Comparison of ENCODE assay signal across 22 cellular contexts in the genomic region with DNA sequence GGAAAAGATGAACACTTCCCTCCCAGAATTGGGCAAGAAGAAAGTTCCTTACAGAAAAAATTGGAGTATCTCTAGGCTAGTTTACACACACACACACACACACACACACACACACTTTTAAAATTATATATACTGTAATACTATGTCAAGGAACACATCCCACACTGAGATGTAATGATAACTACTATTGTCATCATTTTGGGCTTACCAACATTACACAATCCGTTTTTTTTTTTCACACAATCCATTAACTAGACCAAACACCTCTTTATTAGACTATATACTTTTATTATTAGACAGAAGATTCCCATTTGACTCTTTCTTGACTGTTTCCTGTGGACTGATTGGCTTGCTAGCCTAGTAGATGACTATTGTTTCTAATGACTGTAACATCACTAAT. TPM values are rescaled to one million over a fixed set of nuclear protein-coding genes. Genes with fewer than 3 reads are reported as not detected.
DNase-seq lines count a peak whose midpoint lies in the region; ATAC-seq, FAIRE-seq and TF ChIP-seq lines count a peak whose summit lies in the region.
"Had no signal": no experiment of that assay in that cellular context is flagged by ENCODE, and none has a peak within 500 bp of the region (broad histone marks: within the 10 kb centered on the region; RNA-seq: fewer than 3 reads in every experiment).

No MANE protein-coding gene starts in this region.

- H3K9me3 ChIP-seq in A549 = no peaks in the 10 kb centered on the region
- no peaks in the 10 kb centered on the region for H3K9me3 ChIP-seq in PC-9 (ENCODE audit: insufficient read depth, low read depth)
- no peaks in the 10 kb centered on the region for H3K9me3 ChIP-seq in endothelial cell of umbilical vein (replicated peaks; ENCODE audit: control insufficient read depth, insufficient read depth, low read length)
- no peaks in the 10 kb centered on the region for H3K9me3 ChIP-seq in tibial nerve
- H3K9me3 ChIP-seq: MG63, Peyer's patch had no signal

- TF ChIP-seq CTCF in A549 (IDR thresholded peaks at IDR 0.05) (no peak), PC-9 (conservative IDR thresholded peaks at IDR 0.05) (no peak), endothelial cell of umbilical vein (IDR thresholded peaks at IDR 0.05; ENCODE audit: extremely low read depth in 1 of 2, insufficient read depth in 1 of 2, low read depth in 1 of 2, low read length in 2 of 2) (no peak), tibial nerve (IDR thresholded peaks at IDR 0.05) (no peak)

- TF ChIP-seq POLR2A in A549 (IDR thresholded peaks at IDR 0.05; ENCODE audit: low read length) = no peak
- no peak for TF ChIP-seq POLR2A in endothelial cell of umbilical vein (IDR thresholded peaks at IDR 0.05; ENCODE audit: low read depth, low read length)
- no peak for TF ChIP-seq POLR2A in tibial nerve (IDR thresholded peaks at IDR 0.05)

- H3K27me3 ChIP-seq in PC-9 (ENCODE audit: insufficient read depth, low read depth) (no peaks in the 10 kb centered on the region), endothelial cell of umbilical vein (ENCODE audit: control insufficient read depth in 2 of 2, insufficient read depth in 2 of 2, low read length in 2 of 2) (no peaks in the 10 kb centered on the region), rectal smooth muscle tissue (ENCODE audit: control insufficient read depth, insufficient read depth, low read length) (no peaks in the 10 kb centered on the region), tibial nerve (no peaks in the 10 kb centered on the region)
- H3K27me3 ChIP-seq: MG63, Peyer's patch had no signal

- TF ChIP-seq EP300 in A549 (IDR thresholded peaks at IDR 0.05) = no peak
- TF ChIP-seq EP300 in tibial nerve (IDR thresholded peaks at IDR 0.05) = no peak

- BruUV-seq in PC-9 (replicated peaks; lab: Mats Ljungman, UMichigan) (no TSS peak), endothelial cell of umbilical vein (replicated peaks; lab: Mats Ljungman, UMichigan) (no TSS peak)

- no peak overlapping the region for H2AFZ ChIP-seq in PC-9
- no peak overlapping the region for H2AFZ ChIP-seq in endothelial cell of umbilical vein (ENCODE audit: low read depth, low read length)
- H2AFZ ChIP-seq: GM23248 had no signal

- CTCF ChIA-PET in A549 (lab: Yijun Ruan, JAX) (interaction anchor here (1.7 to 7.0 kb wide), 4 partner anchors 23 to 64 kb away, joined by 5 to 51 read pairs (median 5); no protein-coding TSS in a partner anchor), PC-9 (lab: Charles Lee) (interaction anchor here (0.7 kb wide), 1 partner anchor 50 kb away, joined by 4 read pairs; no protein-coding TSS in a partner anchor), endothelial cell of umbilical vein (lab: Charles Lee) (no interaction called here)

- H3K79me2 ChIP-seq in PC-9 (ENCODE audit: low read depth) (peaks cover 52% of the 10 kb centered on the region), endothelial cell of umbilical vein (ENCODE audit: control insufficient read depth, insufficient read depth, low read length) (peaks cover 20% of the 10 kb centered on the region)

- intact Hi-C loops in PC-9 (cut with micrococcal nuclease; ENCODE audit: unreplicated experiment) = no loop called here
- intact Hi-C loops in endothelial cell of umbilical vein (cut with micrococcal nuclease) = no loop called here

- no peak for DNase-seq in A549 (ENCODE audit: low read depth in 1 of 2, low spot score in 1 of 2)
- no peak for DNase-seq in PC-9
- no peak for DNase-seq in endothelial cell of umbilical vein (ENCODE audit: low read depth, low spot score)
- DNase-seq in tibial nerve (ENCODE audit: low spot score in 2 of 2) = no peak
- DNase-seq in NCI-H446 (lab: John Stamatoyannopoulos, UW) = no peak
- DNase-seq in NCI-H1092 (lab: John Stamatoyannopoulos, UW) = no peak
- DNase-seq in nucleus accumbens (lab: John Stamatoyannopoulos, UW) = no peak
- DNase-seq: AML-193, DMS79 treated with DMSO at 0.1 percent for 48 hours, GM23248, MG63, NCI-H1105 treated with DMSO at 0.1 percent for 48 hours, NCI-H187, NCI-H774, Peyer's patch, SHP77 treated with DMSO at 0.1 percent for 48 hours had no signal

- peak overlapping the region in 1 of 2 experiments; percentile 67; a peak in 3 of 6 replicates for H3K27ac ChIP-seq in A549
- no peak overlapping the region for H3K27ac ChIP-seq in PC-9
- H3K27ac ChIP-seq in endothelial cell of umbilical vein (ENCODE audit: insufficient read depth, low read depth, low read length) = no peak overlapping the region
- H3K27ac ChIP-seq in rectal smooth muscle tissue (ENCODE audit: low read depth, low read length) = peak overlapping the region; percentile 11
- peak overlapping the region in 2 of 4 donors; percentile 41 to 63 for H3K27ac ChIP-seq in tibial nerve
- H3K27ac ChIP-seq: GM23248, KMS-11 had no signal

- H4K20me1 ChIP-seq in PC-9 (ENCODE audit: insufficient read depth) (peaks cover 3% of the 10 kb centered on the region), endothelial cell of umbilical vein (replicated peaks; ENCODE audit: control insufficient read depth, extremely low read depth, insufficient read depth, low read length) (no peaks in the 10 kb centered on the region)

- TF ChIP-seq RAD21 in A549 (conservative IDR thresholded peaks at IDR 0.05 in 1 of 2, IDR thresholded peaks at IDR 0.05 in 1 of 2) = no peak

- H3K9me1 ChIP-seq in endothelial cell of umbilical vein (replicated peaks; ENCODE audit: control insufficient read depth, extremely low read depth, insufficient read depth, low read length) = no peaks in the 10 kb centered on the region

- H3K4me2 ChIP-seq in A549 = peak overlapping the region; percentile 98
- H3K4me2 ChIP-seq in PC-9 = peak overlapping the region; percentile 94
- H3K4me2 ChIP-seq in endothelial cell of umbilical vein (ENCODE audit: insufficient read depth, low read length) = no peak overlapping the region
- H3K4me2 ChIP-seq: KMS-11 had no signal

- H3K4me1 ChIP-seq in A549 (peaks cover 66% of the 10 kb centered on the region), PC-9 (replicated peaks; ENCODE audit: insufficient read depth) (peaks cover 29% of the 10 kb centered on the region), endothelial cell of umbilical vein (ENCODE audit: control insufficient read depth, extremely low read depth, insufficient read depth, low read length) (peaks cover 20% of the 10 kb centered on the region), rectal smooth muscle tissue (ENCODE audit: control insufficient read depth, insufficient read depth, low read length) (peaks cover 35% of the 10 kb centered on the region), tibial nerve (peaks cover 0 to 52% (median 26%) of the 10 kb centered on the region in 4 donors)

- H3K9me2 ChIP-seq in PC-9 (ENCODE audit: insufficient read depth) = no peaks in the 10 kb centered on the region

- H3F3A ChIP-seq in PC-9 (ENCODE audit: insufficient read depth, low read depth) = peaks cover 43% of the 10 kb centered on the region

- FAIRE-seq in A549 (lab: Jason Lieb, UNC) (no peak), endothelial cell of umbilical vein (lab: Jason Lieb, UNC) (peak; percentile 33)
- FAIRE-seq: A204.1, G401.6, GM12891 had no signal

- H3K9ac ChIP-seq in endothelial cell of umbilical vein (replicated peaks; ENCODE audit: extremely low read depth, insufficient read depth, low read length) (no peak overlapping the region), rectal smooth muscle tissue (ENCODE audit: low read length) (no peak overlapping the region)
- H3K9ac ChIP-seq: KMS-11 had no signal

- peaks cover 40% of the 10 kb centered on the region for H3K36me3 ChIP-seq in PC-9 (ENCODE audit: low read depth)
- H3K36me3 ChIP-seq in endothelial cell of umbilical vein (ENCODE audit: control insufficient read depth in 2 of 2, extremely low read depth in 1 of 2, insufficient read depth in 2 of 2, low read length in 2 of 2) = peaks cover 9 to 30% of the 10 kb centered on the region in 2 experiments
- peaks cover 6% of the 10 kb centered on the region for H3K36me3 ChIP-seq in rectal smooth muscle tissue (ENCODE audit: control insufficient read depth, insufficient read depth, low read length)
- peaks cover 0 to 56% (median 19%) of the 10 kb centered on the region in 3 donors for H3K36me3 ChIP-seq in tibial nerve

- H3K4me3 ChIP-seq in A549 (no peak overlapping the region), PC-9 (no peak overlapping the region), endothelial cell of umbilical vein (replicated peaks in 1 of 3; ENCODE audit: insufficient read depth in 1 of 3, low read depth in 1 of 3, low read length in 3 of 3) (no peak overlapping the region), rectal smooth muscle tissue (ENCODE audit: low read length) (no peak overlapping the region), tibial nerve (no peak overlapping the region)
- H3K4me3 ChIP-seq: GM23248, MG63 had no signal

- dilution Hi-C loops in endothelial cell of umbilical vein (cut with MboI; ENCODE audit: extremely low pct_ligation_motif_present, low sequenced_read_pairs) = no loop called here

- no peak for ATAC-seq in A549

- WGBS in A549 (ENCODE audit: missing lambda C conversion rate) = 7% methylated on average over 1 of the region's 1 CpG
- WGBS in tibial nerve, 2 donors = 63 to 67% methylated on average over 1 of the region's 1 CpG

- POLR2A ChIA-PET in A549 (lab: Yijun Ruan, JAX) (no interaction called here), PC-9 (lab: Charles Lee; ENCODE audit: unreplicated experiment) (no interaction called here), endothelial cell of umbilical vein (lab: Charles Lee) (no interaction called here)

RNA-seq across cellular contexts. Expression of a gene that starts 2.6 kb away (rescaled TPM):
- polyA plus RNA-seq in A549 (2011; rRNA removed) = 57.3 and 63.9 TPM in 2 replicates
- polyA plus RNA-seq in A549 (2012; cell fraction: cytosol; rRNA removed) = 72.7 and 103 TPM in 2 replicates
- 137 and 148 TPM in 2 replicates for polyA plus RNA-seq in A549 (2012; cell fraction: nucleus; rRNA removed)
- 90.4 to 110 TPM (median 109 TPM) in 3 replicates for polyA plus RNA-seq in A549 (2017; fragmentation: RNase III; extraction: RNeasy Plus Mini Kit Qiagen cat#74134 plus additional on column Dnase treatment)
- 47.1 and 54.7 TPM in 2 replicates for polyA minus RNA-seq in A549 (2011; rRNA and poly(A)+ RNA removed)
- 178 and 185 TPM in 2 replicates for total RNA-seq in PC-9 (2021)
- total RNA-seq in endothelial cell of umbilical vein = 84.1 and 102 TPM in 2 replicates
- polyA plus RNA-seq in endothelial cell of umbilical vein = 70.7 and 82.2 TPM in 2 replicates
- 46.4 and 59.5 TPM in 2 replicates for polyA plus RNA-seq in endothelial cell of umbilical vein (2011; cell fraction: cytosol; rRNA removed)
- polyA plus RNA-seq in endothelial cell of umbilical vein (2011; cell fraction: nucleus; rRNA removed) = 47.3 TPM in 2 replicates
- 66.7 and 93.7 TPM in 2 replicates for polyA plus RNA-seq in endothelial cell of umbilical vein (2012)
- 15.6 and 26.2 TPM in 2 replicates for polyA minus RNA-seq in endothelial cell of umbilical vein
- polyA minus RNA-seq in endothelial cell of umbilical vein (2011; cell fraction: cytosol; rRNA and poly(A)+ RNA removed) = 33.2 TPM
- 17.9 and 21.2 TPM in 2 replicates for polyA minus RNA-seq in endothelial cell of umbilical vein (2011; cell fraction: nucleus; rRNA and poly(A)+ RNA removed)
- 100 to 1,000 TPM; 119 to 234 (median 151) TPM for total RNA-seq in tibial nerve

RNA-seq across cellular contexts. Expression of a gene that starts 11.2 kb away (rescaled TPM):
- polyA plus RNA-seq in A549 (2011; rRNA removed) (7.0 and 7.6 TPM in 2 replicates), A549 (2017; fragmentation: RNase III; extraction: RNeasy Plus Mini Kit Qiagen cat#74134 plus additional on column Dnase treatment) (4.3 to 6.0 TPM (median 5.7 TPM) in 3 replicates), endothelial cell of umbilical vein (0.12 and 0.14 TPM in 2 replicates)
- 4.2 and 6.8 TPM in 2 replicates for polyA plus RNA-seq in A549 (2012; cell fraction: cytosol; rRNA removed)
- 14.1 and 14.4 TPM in 2 replicates for polyA plus RNA-seq in A549 (2012; cell fraction: nucleus; rRNA removed)
- 6.4 and 12.4 TPM in 2 replicates for polyA minus RNA-seq in A549 (2011; rRNA and poly(A)+ RNA removed)
- total RNA-seq in PC-9 (2021) (460 and 549 TPM in 2 replicates), endothelial cell of umbilical vein (0.18 TPM in 1 of 2 replicates, not detected in the other), tibial nerve (10 to 100 TPM; 15.9 to 46.5 (median 18.8) TPM)
- polyA plus RNA-seq in endothelial cell of umbilical vein (2011; cell fraction: cytosol; rRNA removed) = 0.03 TPM in 2 replicates
- 0.24 and 0.40 TPM in 2 replicates for polyA plus RNA-seq in endothelial cell of umbilical vein (2011; cell fraction: nucleus; rRNA removed)
- 0.24 TPM in 1 of 2 replicates, not detected in the other for polyA plus RNA-seq in endothelial cell of umbilical vein (2012)
- not detected in 2 replicates for polyA minus RNA-seq in endothelial cell of umbilical vein
- 3.2 TPM for polyA minus RNA-seq in endothelial cell of umbilical vein (2011; cell fraction: cytosol; rRNA and poly(A)+ RNA removed)
- not detected in 2 replicates for polyA minus RNA-seq in endothelial cell of umbilical vein (2011; cell fraction: nucleus; rRNA and poly(A)+ RNA removed)

RNA-seq across cellular contexts. Expression of a gene that starts 44.6 kb away (rescaled TPM):
- 460 and 621 TPM in 2 replicates for polyA plus RNA-seq in A549 (2011; rRNA removed)
- 275 and 344 TPM in 2 replicates for polyA plus RNA-seq in A549 (2012; cell fraction: cytosol; rRNA removed)
- polyA plus RNA-seq in A549 (2012; cell fraction: nucleus; rRNA removed) = 409 and 455 TPM in 2 replicates
- polyA plus RNA-seq in A549 (2017; fragmentation: RNase III; extraction: RNeasy Plus Mini Kit Qiagen cat#74134 plus additional on column Dnase treatment) = 324 to 416 TPM (median 367 TPM) in 3 replicates
- 307 and 325 TPM in 2 replicates for polyA minus RNA-seq in A549 (2011; rRNA and poly(A)+ RNA removed)
- total RNA-seq in PC-9 (2021) = 144 and 165 TPM in 2 replicates
- 84.0 and 98.2 TPM in 2 replicates for total RNA-seq in endothelial cell of umbilical vein
- polyA plus RNA-seq in endothelial cell of umbilical vein = 86.5 and 92.9 TPM in 2 replicates
- 83.7 and 84.0 TPM in 2 replicates for polyA plus RNA-seq in endothelial cell of umbilical vein (2011; cell fraction: cytosol; rRNA removed)
- polyA plus RNA-seq in endothelial cell of umbilical vein (2011; cell fraction: nucleus; rRNA removed) = 63.0 and 68.9 TPM in 2 replicates
- 101 and 108 TPM in 2 replicates for polyA plus RNA-seq in endothelial cell of umbilical vein (2012)
- 91.7 and 97.9 TPM in 2 replicates for polyA minus RNA-seq in endothelial cell of umbilical vein
- 65.3 TPM for polyA minus RNA-seq in endothelial cell of umbilical vein (2011; cell fraction: cytosol; rRNA and poly(A)+ RNA removed)
- 58.5 and 60.2 TPM in 2 replicates for polyA minus RNA-seq in endothelial cell of umbilical vein (2011; cell fraction: nucleus; rRNA and poly(A)+ RNA removed)
- total RNA-seq in tibial nerve = 100 to 1,000 TPM; 196 to 437 (median 306) TPM

RNA-seq across cellular contexts. Expression of a gene that starts 58.2 kb away (rescaled TPM):
- not detected in 2 replicates for polyA plus RNA-seq in A549 (2011; rRNA removed)
- polyA plus RNA-seq in A549 (2012; cell fraction: cytosol; rRNA removed) = not detected in 2 replicates
- polyA plus RNA-seq in A549 (2012; cell fraction: nucleus; rRNA removed) = not detected in 2 replicates
- polyA plus RNA-seq in A549 (2017; fragmentation: RNase III; extraction: RNeasy Plus Mini Kit Qiagen cat#74134 plus additional on column Dnase treatment) = not detected in 3 replicates
- polyA minus RNA-seq in A549 (2011; rRNA and poly(A)+ RNA removed) = not detected in 2 replicates
- not detected in 2 replicates for total RNA-seq in PC-9 (2021)
- total RNA-seq in endothelial cell of umbilical vein = not detected in 2 replicates
- polyA plus RNA-seq in endothelial cell of umbilical vein = not detected in 2 replicates
- polyA plus RNA-seq in endothelial cell of umbilical vein (2011; cell fraction: cytosol; rRNA removed) = not detected in 2 replicates
- polyA plus RNA-seq in endothelial cell of umbilical vein (2011; cell fraction: nucleus; rRNA removed) = not detected in 2 replicates
- 0.15 and 0.28 TPM in 2 replicates for polyA plus RNA-seq in endothelial cell of umbilical vein (2012)
- polyA minus RNA-seq in endothelial cell of umbilical vein = not detected in 2 replicates
- polyA minus RNA-seq in endothelial cell of umbilical vein (2011; cell fraction: cytosol; rRNA and poly(A)+ RNA removed) = not detected
- polyA minus RNA-seq in endothelial cell of umbilical vein (2011; cell fraction: nucleus; rRNA and poly(A)+ RNA removed) = not detected in 2 replicates
- total RNA-seq in tibial nerve = under 1 TPM in 2 of 4 donors, not detected in 2; 0.44 to 0.63 TPM
- total RNA-seq: GM23248, NCI-H460 had no signal

Comparison
In these comparisons a context has a peak if more than half of its experiments do, and no peak if none do; other contexts are left out.
1. RNA of a gene that starts 11.2 kb away (total RNA-seq): 460 to 549 TPM in PC-9 and 15.9 to 46.5 TPM in tibial nerve; 0.18 TPM in endothelial cell of umbilical vein; every median in the first group is over 10 times any median in the second.